17 cellular contexts compared by ENCODE assay signal in genomic region chr10:72685264-72685921, GRCh38. TPM values are rescaled to one million over a fixed set of nuclear protein-coding genes. Genes with fewer than 3 reads are reported as not detected.
DNase-seq lines count a peak whose midpoint lies in the region; FAIRE-seq and TF ChIP-seq lines count a peak whose summit lies in the region.
"Had no signal": no experiment of that assay in that cellular context is flagged by ENCODE, and none has a peak within 500 bp of the region (broad histone marks: within the 10 kb centered on the region; RNA-seq: fewer than 3 reads in every experiment).

No MANE protein-coding gene starts in this region.

- H3K36me3 ChIP-seq in SJCRH30 = no peaks in the 10 kb centered on the region
- H3K36me3 ChIP-seq in mucosa of rectum (ENCODE audit: control insufficient read depth in 2 of 2, insufficient read depth in 2 of 2, low read length in 2 of 2) = no peaks in the 10 kb centered on the region
- no peaks in the 10 kb centered on the region for H3K36me3 ChIP-seq in small intestine (ENCODE audit: control insufficient read depth in 2 of 2, insufficient read depth in 2 of 2, low read length in 2 of 2)
- H3K36me3 ChIP-seq in ovary = no peaks in the 10 kb centered on the region
- H3K36me3 ChIP-seq in ascending aorta = no peaks in the 10 kb centered on the region
- H3K36me3 ChIP-seq: SJSA1 had no signal

- H3K27ac ChIP-seq in SJCRH30 (peak overlapping the region; percentile 21), mucosa of rectum (ENCODE audit: low read depth in 2 of 2, low read length in 2 of 2) (peak overlapping the region; percentile 27 to 70), small intestine (ENCODE audit: low read depth in 1 of 2, low read length in 1 of 2) (no peak overlapping the region), ovary (no peak overlapping the region), ascending aorta (no peak overlapping the region)
- H3K27ac ChIP-seq: C4-2B, SJSA1 had no signal

- no peaks in the 10 kb centered on the region for H3K27me3 ChIP-seq in SJCRH30
- H3K27me3 ChIP-seq in mucosa of rectum (ENCODE audit: control insufficient read depth in 2 of 2, insufficient read depth in 2 of 2, low read length in 2 of 2) = no peaks in the 10 kb centered on the region
- no peaks in the 10 kb centered on the region for H3K27me3 ChIP-seq in small intestine (ENCODE audit: control insufficient read depth in 2 of 2, insufficient read depth in 2 of 2, low read length in 2 of 2)
- no peaks in the 10 kb centered on the region for H3K27me3 ChIP-seq in ovary
- no peaks in the 10 kb centered on the region for H3K27me3 ChIP-seq in ascending aorta
- H3K27me3 ChIP-seq: SJSA1 had no signal

- H3K4me1 ChIP-seq in SJCRH30 (peaks cover 53% of the 10 kb centered on the region), mucosa of rectum (ENCODE audit: control insufficient read depth in 2 of 2, insufficient read depth in 2 of 2, low read length in 2 of 2) (peaks cover 8 to 33% of the 10 kb centered on the region in 2 donors), small intestine (ENCODE audit: control insufficient read depth in 2 of 2, insufficient read depth in 1 of 2, low read depth in 1 of 2, low read length in 1 of 2) (no peaks in the 10 kb centered on the region), ovary (ENCODE audit: insufficient read depth) (no peaks in the 10 kb centered on the region), ascending aorta (peaks cover 0 to 3% of the 10 kb centered on the region in 2 donors)

- no peak for DNase-seq in GM12891 (ENCODE audit: insufficient read length, low spot score)
- peak; percentile 49 to 78 for DNase-seq in SJCRH30
- DNase-seq in small intestine = peak; percentile 53
- DNase-seq in hypothalamus (lab: John Stamatoyannopoulos, UW) = no peak
- no peak for DNase-seq in ovary
- DNase-seq in amygdala (lab: John Stamatoyannopoulos, UW) = no peak
- DNase-seq in ascending aorta (ENCODE audit: low spot score in 2 of 2) = no peak
- DNase-seq: GOT3, KG1, NCI-H1092, NCI-H2081 treated with DMSO at 0.1 percent for 48 hours, NCI-H510A, NCI-H774, PC-3 had no signal

- WGBS in small intestine, 3 donors = 29 to 65% (median 43%) methylated on average over 7 of the region's 7 CpGs
- 87 to 90% (median 89%) methylated on average over 7 of the region's 7 CpGs for WGBS in ovary, 3 donors

- TF ChIP-seq CTCF in ovary (IDR thresholded peaks at IDR 0.05) (no peak), ascending aorta (IDR thresholded peaks at IDR 0.05) (no peak)

- H3K9me3 ChIP-seq in SJCRH30 (replicated peaks) = no peaks in the 10 kb centered on the region
- H3K9me3 ChIP-seq in mucosa of rectum (ENCODE audit: control insufficient read depth in 2 of 2, low read length in 2 of 2) = no peaks in the 10 kb centered on the region
- no peaks in the 10 kb centered on the region for H3K9me3 ChIP-seq in small intestine (ENCODE audit: control insufficient read depth, low read depth)
- no peaks in the 10 kb centered on the region for H3K9me3 ChIP-seq in ovary
- no peaks in the 10 kb centered on the region for H3K9me3 ChIP-seq in ascending aorta
- H3K9me3 ChIP-seq: SJSA1 had no signal

- H3K4me3 ChIP-seq in SJCRH30 (no peak overlapping the region), mucosa of rectum (ENCODE audit: low read length in 2 of 2) (no peak overlapping the region), small intestine (ENCODE audit: low read depth in 1 of 2, low read length in 2 of 2) (no peak overlapping the region), ovary (no peak overlapping the region), ascending aorta (no peak overlapping the region)
- H3K4me3 ChIP-seq: SJSA1 had no signal

- H3K9ac ChIP-seq in mucosa of rectum (ENCODE audit: low read depth in 1 of 2, low read length in 2 of 2) = peak overlapping the region in 1 of 2 donors; percentile 20

- no peak for TF ChIP-seq EP300 in ovary (IDR thresholded peaks at IDR 0.05)

- TF ChIP-seq POLR2A in GM12891 (IDR thresholded peaks at IDR 0.05; ENCODE audit: low read depth, low read length) = no peak
- no peak for TF ChIP-seq POLR2A in ovary (IDR thresholded peaks at IDR 0.05)

- FAIRE-seq in GM12891 (lab: Jason Lieb, UNC) = peak; percentile 85
- FAIRE-seq in small intestine (lab: Jason Lieb, UNC) = no peak

- intact Hi-C loops in ovary (cut with DNase I) = no loop called here
- intact Hi-C loops in ascending aorta (cut with DNase I) = no loop called here

TF ChIP-seq in GM12891, 5 proteins besides CTCF, POLR2A, EP300 and RAD21:
- TF ChIP-seq SPI1 (IDR thresholded peaks at IDR 0.05; ENCODE audit: low read depth, low read length) (no peak), POLR2AphosphoS5 (IDR thresholded peaks at IDR 0.05; ENCODE audit: low read depth, low read length) (no peak), TAF1 (IDR thresholded peaks at IDR 0.05; ENCODE audit: low read depth, low read length) (no peak), PAX5 (IDR thresholded peaks at IDR 0.05; ENCODE audit: insufficient read depth, low read length, severe bottlenecking) (no peak), POU2F2 (IDR thresholded peaks at IDR 0.05; ENCODE audit: low read depth, low read length) (no peak)

RNA-seq across cellular contexts. Expression of gene MCU, which starts 6.5 kb away (rescaled TPM):
- 6.8 TPM for polyA plus RNA-seq in GM12891 (2012; ENCODE audit: low read depth, missing spikeins)
- 51.2 and 53.7 TPM in 2 replicates for total RNA-seq in SJCRH30 (2014; rRNA removed; shearing (Covaris generic))
- polyA plus RNA-seq in small intestine (10 to 100 TPM; 45.0 to 70.4 (median 52.4) TPM), ovary (10 to 100 TPM; 10.3 to 27.1 TPM)
- total RNA-seq in ovary (10 to 100 TPM; 10.9 to 17.8 (median 12.8) TPM), ascending aorta (22.0 TPM)

RNA-seq across cellular contexts. Expression of gene MICU1, which starts 59.5 kb away (rescaled TPM):
- polyA plus RNA-seq in GM12891 (2012; ENCODE audit: low read depth, missing spikeins) = 16.2 TPM
- 41.9 and 44.7 TPM in 2 replicates for total RNA-seq in SJCRH30 (2014; rRNA removed; shearing (Covaris generic))
- 10 to 100 TPM; 32.5 to 53.2 (median 37.0) TPM for polyA plus RNA-seq in small intestine
- total RNA-seq in ovary = 10 to 100 TPM; 29.9 to 51.8 (median 44.5) TPM
- 100 to 1,000 TPM in 1 of 2 donors, 10 to 100 TPM in 1; 42.4 to 117 TPM for polyA plus RNA-seq in ovary
- 18.9 TPM for total RNA-seq in ascending aorta

Comparison
In these comparisons a context has a peak if more than half of its experiments do, and no peak if none do; other contexts are left out.
1. DNase-seq: peak in SJCRH30 (2 of 2) and small intestine (single experiment); none in GM12891 (single experiment), hypothalamus (0 of 51), ovary (0 of 5), amygdala (0 of 56) and ascending aorta (0 of 2).
2. H3K27ac ChIP-seq: peak in SJCRH30 (single experiment) and mucosa of rectum (2 of 2); none in small intestine (0 of 2), ovary (0 of 2) and ascending aorta (0 of 2).